In genomic region chr11:20110908-20111669, GRCh38 we compare ENCODE assay signal across 9 cellular contexts. TPM values are rescaled to one million over a fixed set of nuclear protein-coding genes. Genes with fewer than 3 reads are reported as not detected.
DNase-seq lines count a peak whose midpoint lies in the region; ATAC-seq and TF ChIP-seq lines count a peak whose summit lies in the region.
"Had no signal": no experiment of that assay in that cellular context is flagged by ENCODE, and none has a peak within 500 bp of the region (broad histone marks: within the 10 kb centered on the region; RNA-seq: fewer than 3 reads in every experiment).

No MANE protein-coding gene starts in this region.

- H3K27me3 Mint-ChIP-seq in Calu3 (ENCODE audit: unreplicated experiment) = no peaks in the 10 kb centered on the region
- H3K27me3 Mint-ChIP-seq in activated T-helper 17 cell treated with anti-CD3 and anti-CD28 coated beads, Interleukin-2, amount 50 U/mL, for 72 hours = no peaks in the 10 kb centered on the region

- CTCF ChIA-PET in Calu3 (lab: Charles Lee) = interaction anchor here (0.7 to 2.4 kb wide), 7 partner anchors 17 to 192 kb away, joined by 3 to 9 read pairs (median 4); no protein-coding TSS in a partner anchor

- no peak overlapping the region for H3K4me3 Mint-ChIP-seq in Calu3 (ENCODE audit: low read depth, unreplicated experiment)
- H3K4me3 Mint-ChIP-seq in activated T-helper 17 cell treated with anti-CD3 and anti-CD28 coated beads, Interleukin-2, amount 50 U/mL, for 72 hours = no peak overlapping the region

- H3K9me3 Mint-ChIP-seq in Calu3 (ENCODE audit: low read depth, unreplicated experiment) = no peaks in the 10 kb centered on the region
- no peaks in the 10 kb centered on the region for H3K9me3 Mint-ChIP-seq in activated T-helper 17 cell treated with anti-CD3 and anti-CD28 coated beads, Interleukin-2, amount 50 U/mL, for 72 hours

- H3K27me3 ChIP-seq in heart right ventricle (no peaks in the 10 kb centered on the region), sigmoid colon (no peaks in the 10 kb centered on the region)

- H3K27ac ChIP-seq in heart right ventricle = peak overlapping the region in 7 of 10 donors; percentile 60 to 84 (median 76)
- peak overlapping the region; percentile 79 to 93 (median 88) for H3K27ac ChIP-seq in sigmoid colon

- BruUV-seq in Calu3 (replicated peaks; lab: Mats Ljungman, UMichigan) = no TSS peak

- DNase-seq in Calu3 (peak; percentile 78), NCI-H748 (lab: John Stamatoyannopoulos, UW; ENCODE audit: unreplicated experiment) (peak; percentile 83), heart right ventricle (peak in 1 of 2 donors; percentile 18), sigmoid colon (no peak), GF-D8 (lab: John Stamatoyannopoulos, UW) (no peak)

- peak; percentile 44 to 93 (median 89) for TF ChIP-seq EP300 in sigmoid colon (IDR thresholded peaks at IDR 0.05)

- H3K4me1 Mint-ChIP-seq in Calu3 (ENCODE audit: low read depth, unreplicated experiment) = peaks cover 29% of the 10 kb centered on the region
- H3K4me1 Mint-ChIP-seq in activated T-helper 17 cell treated with anti-CD3 and anti-CD28 coated beads, Interleukin-2, amount 50 U/mL, for 72 hours = no peaks in the 10 kb centered on the region

- peaks cover 14% of the 10 kb centered on the region for H3K36me3 Mint-ChIP-seq in Calu3 (ENCODE audit: insufficient read depth, unreplicated experiment)
- no peaks in the 10 kb centered on the region for H3K36me3 Mint-ChIP-seq in activated T-helper 17 cell treated with anti-CD3 and anti-CD28 coated beads, Interleukin-2, amount 50 U/mL, for 72 hours (ENCODE audit: low read depth)

- H3K4me1 ChIP-seq in heart right ventricle (peaks cover 5 to 27% (median 24%) of the 10 kb centered on the region in 9 donors), sigmoid colon (peaks cover 0 to 81% (median 69%) of the 10 kb centered on the region in 4 donors)

- WGBS in heart right ventricle, 2 donors = 32% methylated on average over 8 of the region's 8 CpGs
- 14 to 19% methylated on average over 8 of the region's 8 CpGs for WGBS in sigmoid colon, 2 donors

- TF ChIP-seq POLR2A in sigmoid colon (IDR thresholded peaks at IDR 0.05) = no peak

- H3K27ac Mint-ChIP-seq in Calu3 (ENCODE audit: unreplicated experiment) = peak overlapping the region; percentile 81
- H3K27ac Mint-ChIP-seq in activated T-helper 17 cell treated with anti-CD3 and anti-CD28 coated beads, Interleukin-2, amount 50 U/mL, for 72 hours = no peak overlapping the region

- intact Hi-C loops in Calu3 (cut with micrococcal nuclease; ENCODE audit: unreplicated experiment) = loop anchor here (5.0 kb wide), 2 partner anchors 174 to 204 kb away; no protein-coding TSS in a partner anchor
- intact Hi-C loops in heart right ventricle (cut with DNase I) = loop anchor here in 9 of 10 donors (1.0 to 10.0 kb wide), 6 partner anchors 59 to 546 kb away; no protein-coding TSS in a partner anchor
- intact Hi-C loops in sigmoid colon (cut with DNase I) = loop anchor here (1.0 to 5.0 kb wide), 4 partner anchors 54 to 554 kb away; no protein-coding TSS in a partner anchor

- peak; percentile 85 for ATAC-seq in GM19395 (IDR thresholded peaks at IDR 0.05; ENCODE audit: unreplicated experiment)
- ATAC-seq in HG03521 (IDR thresholded peaks at IDR 0.05; ENCODE audit: unreplicated experiment) = peak; percentile 67
- peak; percentile 81 for ATAC-seq in activated T-helper 17 cell treated with anti-CD3 and anti-CD28 coated beads, Interleukin-2, amount 50 U/mL, for 72 hours (replicated peaks)
- ATAC-seq in heart right ventricle = peak in 7 of 8 donors; percentile 7 to 53 (median 32)

- H3K36me3 ChIP-seq in heart right ventricle (peaks cover 0 to 56% (median 16%) of the 10 kb centered on the region in 9 donors), sigmoid colon (peaks cover 0 to 54% (median 24%) of the 10 kb centered on the region in 4 donors)

- TF ChIP-seq CTCF in Calu3 (IDR thresholded peaks at IDR 0.05; ENCODE audit: unreplicated experiment) (peak; percentile 77), heart right ventricle (IDR thresholded peaks at IDR 0.05) (peak; percentile 69 to 88 (median 84)), sigmoid colon (IDR thresholded peaks at IDR 0.05) (peak; percentile 23 to 74 (median 70))

- H3K9me3 ChIP-seq in heart right ventricle (no peaks in the 10 kb centered on the region), sigmoid colon (no peaks in the 10 kb centered on the region)

- H3K4me3 ChIP-seq in heart right ventricle = no peak overlapping the region
- no peak overlapping the region for H3K4me3 ChIP-seq in sigmoid colon

RNA-seq across cellular contexts. Expression of gene DBX1, which starts 49.2 kb away (rescaled TPM):
- total RNA-seq in Calu3 (2022) = not detected in 2 replicates
- not detected for total RNA-seq in activated T-helper 17 cell treated with anti-CD3 and anti-CD28 coated beads, Interleukin-2, amount 50 U/mL, for 72 hours
- total RNA-seq in heart right ventricle = not detected
- polyA plus RNA-seq in heart right ventricle = not detected
- not detected for total RNA-seq in sigmoid colon
- polyA plus RNA-seq in sigmoid colon = not detected
- polyA plus RNA-seq: thymus had no signal

Comparison
In these comparisons a context has a peak if more than half of its experiments do, and no peak if none do; other contexts are left out.
1. DNase-seq: peak in Calu3 (single experiment) and NCI-H748 (single experiment); none in sigmoid colon (single experiment) and GF-D8 (single experiment).
2. ATAC-seq: peak in every context shown above with its lines; median percentile 85 in GM19395; 81 in activated T-helper 17 cell treated with anti-CD3 and anti-CD28 coated beads, Interleukin-2, amount 50 U/mL, for 72 hours; 67 in HG03521; 32 in heart right ventricle.
3. Peak in every context shown above with its lines, with median percentiles within 50 percentile points of each other: CTCF ChIP-seq.